In the genomic region with DNA sequence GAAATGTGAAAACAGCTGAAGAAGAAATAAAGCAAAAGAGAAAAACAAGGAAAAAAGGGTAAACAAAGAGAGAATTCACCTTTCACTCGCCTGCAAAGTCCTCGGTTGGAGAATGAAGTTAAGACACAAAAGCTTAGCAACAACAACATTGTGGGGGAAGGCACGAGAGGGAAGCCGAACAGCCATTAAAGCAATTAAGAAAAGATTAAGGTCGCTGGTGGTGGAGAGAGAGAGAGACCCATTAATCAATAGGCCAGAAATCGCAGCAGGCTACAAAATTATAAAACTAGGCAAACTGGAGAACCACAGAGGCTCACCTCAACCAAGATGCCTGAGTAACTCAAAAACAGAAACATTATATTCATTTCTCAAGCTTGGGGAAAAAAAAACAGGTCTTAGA, we compare ENCODE assay signal across 19 cellular contexts.
A peak's percentile ranks its signal among the peaks of the same experiment; 100 is the strongest.
DNase-seq lines count a peak whose midpoint lies in the region; ATAC-seq, FAIRE-seq and TF ChIP-seq lines count a peak whose summit lies in the region.
"Had no signal": no experiment of that assay in that cellular context is flagged by ENCODE, and none has a peak within 500 bp of the region (broad histone marks: within the 10 kb centered on the region; RNA-seq: fewer than 3 reads in every experiment).

No MANE protein-coding gene starts in this region.

- in situ Hi-C loops in HepG2 (cut with HindIII; ENCODE audit: extremely low pct_ligation_motif_present, low pct_unique_long_range_greater_than_20kb) = no loop called here

- no peak for TF ChIP-seq POLR2A in HepG2 (IDR thresholded peaks at IDR 0.05; ENCODE audit: insufficient read depth in 1 of 2, low read depth in 2 of 2, low read length in 2 of 2)
- TF ChIP-seq POLR2A in right lobe of liver (IDR thresholded peaks at IDR 0.05) = no peak
- TF ChIP-seq POLR2A in suprapubic skin (IDR thresholded peaks at IDR 0.05) = no peak
- TF ChIP-seq POLR2A in adrenal gland (IDR thresholded peaks at IDR 0.05) = no peak

- H3K9ac ChIP-seq in HepG2 (ENCODE audit: insufficient read depth, low read depth, low read length) (no peak overlapping the region), endodermal cell (ENCODE audit: extremely low read depth, low read length, poor library complexity, severe bottlenecking) (no peak overlapping the region)

- intact Hi-C loops in HepG2 (cut with micrococcal nuclease; ENCODE audit: unreplicated experiment) = no loop called here
- intact Hi-C loops in right lobe of liver (cut with DNase I) = no loop called here
- intact Hi-C loops in adrenal gland (cut with DNase I) = no loop called here

- H3K4me1 ChIP-seq in HepG2 (ENCODE audit: insufficient read depth, low read length) (0 out of 2 replicates have a peak, but pooled peaks cover 4% of the 10 kb centered on the region), right lobe of liver (no peaks in the 10 kb centered on the region), endodermal cell (ENCODE audit: control insufficient read depth, insufficient read depth, low read length) (peaks cover 10% of the 10 kb centered on the region), suprapubic skin (no peaks in the 10 kb centered on the region), adrenal gland (replicated peaks in 1 of 2) (no peaks in the 10 kb centered on the region)
- H3K4me1 ChIP-seq: BE2C, Caco-2 had no signal

- no peak overlapping the region for H3K4me3 Mint-ChIP-seq in endodermal cell
- H3K4me3 Mint-ChIP-seq: CD4-positive, alpha-beta T cell had no signal

- BruUV-seq in HepG2 (replicated peaks; lab: Mats Ljungman, UMichigan) = no TSS peak

- H3K27me3 Mint-ChIP-seq in endodermal cell (ENCODE audit: insufficient read depth) = peaks cover 6% of the 10 kb centered on the region

- ATAC-seq in HepG2 (no peak), right lobe of liver (no peak), GM21576 (IDR thresholded peaks at IDR 0.05; ENCODE audit: unreplicated experiment) (no peak)
- ATAC-seq: HCT116 had no signal

- H3K4me2 ChIP-seq in HepG2 (ENCODE audit: low read depth, low read length) = no peak overlapping the region

- H3K36me3 Mint-ChIP-seq in endodermal cell (ENCODE audit: low read depth) = no peaks in the 10 kb centered on the region

- CTCF ChIA-PET in HepG2 (lab: Yijun Ruan, JAX; ENCODE audit: low intra/inter-chr PET ratio, low total read pairs) = no interaction called here

- no peaks in the 10 kb centered on the region for H3K36me3 ChIP-seq in HepG2 (replicated peaks in 1 of 2; ENCODE audit: control insufficient read depth in 1 of 2, insufficient read depth in 2 of 2, low read length in 2 of 2)
- H3K36me3 ChIP-seq in right lobe of liver = no peaks in the 10 kb centered on the region
- H3K36me3 ChIP-seq in endodermal cell (ENCODE audit: control insufficient read depth, insufficient read depth, low read length) = no peaks in the 10 kb centered on the region
- no peaks in the 10 kb centered on the region for H3K36me3 ChIP-seq in suprapubic skin
- H3K36me3 ChIP-seq in adrenal gland (replicated peaks in 1 of 2) = no peaks in the 10 kb centered on the region
- H3K36me3 ChIP-seq: BE2C had no signal

- no peaks in the 10 kb centered on the region for H4K20me1 ChIP-seq in HepG2 (ENCODE audit: insufficient read depth, low read length)

- H3K4me3 ChIP-seq in HepG2 (replicated peaks in 1 of 3; ENCODE audit: insufficient read depth in 1 of 3, low read depth in 2 of 3, low read length in 3 of 3) = no peak overlapping the region
- no peak overlapping the region for H3K4me3 ChIP-seq in right lobe of liver
- no peak overlapping the region for H3K4me3 ChIP-seq in endodermal cell (ENCODE audit: low read length)
- H3K4me3 ChIP-seq in suprapubic skin = no peak overlapping the region
- no peak overlapping the region for H3K4me3 ChIP-seq in adrenal gland

- H3K79me2 ChIP-seq in HepG2 (ENCODE audit: insufficient read depth, low read length) = no peaks in the 10 kb centered on the region

- peak overlapping the region; percentile 89 for H3K27ac Mint-ChIP-seq in endodermal cell
- H3K27ac Mint-ChIP-seq: CD4-positive, alpha-beta T cell had no signal

- no peak overlapping the region for H3K27ac ChIP-seq in HepG2 (ENCODE audit: extremely low read length, insufficient read depth, low read length)
- no peak overlapping the region for H3K27ac ChIP-seq in right lobe of liver
- H3K27ac ChIP-seq in endodermal cell (ENCODE audit: low read depth, low read length) = no peak overlapping the region
- no peak overlapping the region for H3K27ac ChIP-seq in suprapubic skin
- no peak overlapping the region for H3K27ac ChIP-seq in adrenal gland
- H3K27ac ChIP-seq: C4-2B had no signal

- POLR2A ChIA-PET in HepG2 (lab: Yijun Ruan, JAX) = no interaction called here

- DNase-seq in HepG2 (ENCODE audit: low spot score) = no peak
- DNase-seq in right lobe of liver = no peak
- DNase-seq in NCI-H82 (lab: John Stamatoyannopoulos, UW) = peak; percentile 94
- DNase-seq in endodermal cell = no peak
- DNase-seq in retina = peak; percentile 54
- DNase-seq in suprapubic skin (ENCODE audit: low spot score in 2 of 2) = no peak
- DNase-seq in adrenal gland = no peak
- DNase-seq: ACHN; BE2C; Caco-2; CD4-positive, alpha-beta T cell; DMS79 treated with DMSO at 0.1 percent for 48 hours; GF-D8; H7; KG1 had no signal

- H2AFZ ChIP-seq in HepG2 (ENCODE audit: low read length) = no peak overlapping the region

- H3K9me3 ChIP-seq in HepG2 (ENCODE audit: low read length) (no peaks in the 10 kb centered on the region), right lobe of liver (no peaks in the 10 kb centered on the region), endodermal cell (ENCODE audit: control insufficient read depth, low read length) (no peaks in the 10 kb centered on the region), suprapubic skin (no peaks in the 10 kb centered on the region), adrenal gland (replicated peaks in 1 of 3) (no peaks in the 10 kb centered on the region)
- H3K9me3 ChIP-seq: BE2C, Caco-2 had no signal

- peaks cover 29% of the 10 kb centered on the region for H3K4me1 Mint-ChIP-seq in endodermal cell

- no peak for TF ChIP-seq EP300 in HepG2 (IDR thresholded peaks at IDR 0.05; ENCODE audit: low read depth in 2 of 2, low read length in 2 of 2)
- TF ChIP-seq EP300 in HepG2 (CRISPR knock-in tag; IDR thresholded peaks at IDR 0.05; ENCODE audit: borderline replicate concordance) = no peak
- no peak for TF ChIP-seq EP300 in suprapubic skin (IDR thresholded peaks at IDR 0.05)

- TF ChIP-seq CTCF in HepG2 (CRISPR knock-in tag; IDR thresholded peaks at IDR 0.05) (no peak), right lobe of liver (IDR thresholded peaks at IDR 0.05) (no peak), endodermal cell (conservative IDR thresholded peaks at IDR 0.05) (no peak), suprapubic skin (IDR thresholded peaks at IDR 0.05) (no peak), adrenal gland (IDR thresholded peaks at IDR 0.05) (no peak)

- WGBS in HepG2 (ENCODE audit: low lambda C conversion rate) = 20% methylated on average over 6 of the region's 6 CpGs
- WGBS in right lobe of liver (ENCODE audit: insufficient coverage, low coverage, low lambda C conversion rate, missing lambda C conversion rate) = 55% methylated on average over 6 of the region's 6 CpGs
- 61 to 82% methylated on average over 4 to 6 of the region's 6 CpGs for WGBS in endodermal cell (ENCODE audit: insufficient coverage in 1 of 2, insufficient read length in 1 of 2), 2 experiments
- 52% methylated on average over 6 of the region's 6 CpGs for WGBS in suprapubic skin
- WGBS in adrenal gland, 4 donors = 45 to 60% (median 49%) methylated on average over 6 of the region's 6 CpGs

- H3K27me3 ChIP-seq in HepG2 (ENCODE audit: control insufficient read depth in 1 of 2, insufficient read depth in 2 of 2, low read length in 2 of 2) (peaks cover 0 to 3% of the 10 kb centered on the region in 2 experiments; a peak in 1 of 5 replicates), right lobe of liver (no peaks in the 10 kb centered on the region), endodermal cell (ENCODE audit: control insufficient read depth, insufficient read depth, low read length, poor library complexity, severe bottlenecking) (no peaks in the 10 kb centered on the region), suprapubic skin (peaks cover 12% of the 10 kb centered on the region), adrenal gland (peaks cover 3% of the 10 kb centered on the region)
- H3K27me3 ChIP-seq: BE2C had no signal

- no peak for TF ChIP-seq RAD21 in HepG2 (CRISPR knock-in tag; IDR thresholded peaks at IDR 0.05)

- no peak for FAIRE-seq in HepG2 (lab: Jason Lieb, UNC)
- FAIRE-seq: A204.1 had no signal

- H3K9me3 Mint-ChIP-seq in endodermal cell = peaks cover 5% of the 10 kb centered on the region
- H3K9me3 Mint-ChIP-seq: CD4-positive, alpha-beta T cell had no signal

TF ChIP-seq in HepG2, 621 proteins besides CTCF, POLR2A, EP300 and RAD21:
- 0 out of 2 replicates have a peak, but pooled peaks have one; percentile 7 for TF ChIP-seq NR2F6 (IDR thresholded peaks at IDR 0.05)
- TF ChIP-seq NR2F6 (CRISPR knock-in tag; IDR thresholded peaks at IDR 0.05) = no peak
- no peak for TF ChIP-seq ZNF496 (CRISPR knock-in tag; IDR thresholded peaks at IDR 0.05; ENCODE audit: insufficient replicate concordance)

Comparison
In these comparisons a context has a peak if more than half of its experiments do, and no peak if none do; other contexts are left out.
1. DNase-seq: peak in NCI-H82 (single experiment) and retina (single experiment); none in HepG2 (single experiment), right lobe of liver (0 of 3), endodermal cell (single experiment), suprapubic skin (0 of 2) and adrenal gland (0 of 7).